In the genomic region with DNA sequence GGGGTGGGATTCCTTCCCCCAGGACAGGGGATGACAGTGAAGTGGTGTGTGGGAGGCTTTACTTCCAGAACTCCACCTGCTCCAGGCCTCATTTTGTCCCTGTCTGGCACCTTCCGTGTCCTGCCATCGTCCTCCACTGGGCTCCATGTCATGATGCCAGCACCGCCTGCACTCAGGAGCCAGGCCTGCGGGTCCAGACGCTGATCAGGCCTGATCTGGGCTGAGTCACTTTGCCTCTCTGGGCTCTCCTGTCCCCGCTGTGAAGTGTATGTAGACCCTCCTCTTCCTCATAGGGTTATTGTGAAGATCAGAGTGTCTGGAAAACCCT, we compare ENCODE assay signal across 22 cellular contexts. TPM values are rescaled to one million over a fixed set of nuclear protein-coding genes. Genes with fewer than 3 reads are reported as not detected.
"Had no signal": no experiment of that assay in that cellular context is flagged by ENCODE, and none has a peak within 500 bp of the region (broad histone marks: within the 10 kb centered on the region; RNA-seq: fewer than 3 reads in every experiment).

No MANE protein-coding gene starts in this region.

- H3K4me3 ChIP-seq: body of pancreas, colonic mucosa, hepatocyte, tibial nerve had no signal

- H2AFZ ChIP-seq: hepatocyte had no signal

- ATAC-seq: activated CD8-positive, alpha-beta memory T cell treated with anti-CD3 and anti-CD28 coated beads, Interleukin-2, amount 10 ng/mL, durations not matched to agents 7 days and 5 days; body of pancreas; gastroesophageal sphincter; naive thymus-derived CD8-positive, alpha-beta T cell had no signal

- H3K79me2 ChIP-seq: hepatocyte had no signal

- H3K27ac Mint-ChIP-seq: activated CD4-positive, alpha-beta memory T cell treated with anti-CD3 and anti-CD28 coated beads, Interleukin-2, amount 10 ng/mL, durations not matched to agents 7 days and 5 days; activated CD8-positive, alpha-beta memory T cell treated with anti-CD3 and anti-CD28 coated beads, Interleukin-2, amount 10 ng/mL, durations not matched to agents 7 days and 5 days; activated naive CD8-positive, alpha-beta T cell treated with anti-CD3 and anti-CD28 coated beads, Interleukin-2, amount 10 ng/mL, durations not matched to agents 7 days and 5 days; progenitor cell of endocrine pancreas had no signal

- H3K4me2 ChIP-seq: hepatocyte had no signal

- H3K4me1 ChIP-seq: colonic mucosa had no signal

- H3K27ac ChIP-seq: colonic mucosa, hepatocyte had no signal

- H3K27me3 Mint-ChIP-seq: activated CD4-positive, alpha-beta memory T cell treated with anti-CD3 and anti-CD28 coated beads, Interleukin-2, amount 10 ng/mL, durations not matched to agents 7 days and 5 days; activated CD8-positive, alpha-beta memory T cell treated with anti-CD3 and anti-CD28 coated beads, Interleukin-2, amount 10 ng/mL, durations not matched to agents 7 days and 5 days; activated naive CD8-positive, alpha-beta T cell treated with anti-CD3 and anti-CD28 coated beads, Interleukin-2, amount 10 ng/mL, durations not matched to agents 7 days and 5 days; naive thymus-derived CD8-positive, alpha-beta T cell; progenitor cell of endocrine pancreas had no signal

- H3K36me3 ChIP-seq: colonic mucosa had no signal

- FAIRE-seq: endothelial cell of umbilical vein, urothelium cell line had no signal

- H3K27me3 ChIP-seq: body of pancreas, colonic mucosa, esophagus muscularis mucosa, gastroesophageal sphincter, hepatocyte, tibial nerve had no signal

- H3K9me3 ChIP-seq: body of pancreas, colonic mucosa, esophagus muscularis mucosa, gastroesophageal sphincter, tibial nerve had no signal

- H3K4me3 Mint-ChIP-seq: activated CD4-positive, alpha-beta memory T cell treated with anti-CD3 and anti-CD28 coated beads, Interleukin-2, amount 10 ng/mL, durations not matched to agents 7 days and 5 days; activated CD8-positive, alpha-beta memory T cell treated with anti-CD3 and anti-CD28 coated beads, Interleukin-2, amount 10 ng/mL, durations not matched to agents 7 days and 5 days; activated naive CD8-positive, alpha-beta T cell treated with anti-CD3 and anti-CD28 coated beads, Interleukin-2, amount 10 ng/mL, durations not matched to agents 7 days and 5 days; naive thymus-derived CD8-positive, alpha-beta T cell had no signal

- DNase-seq: activated CD4-positive, alpha-beta memory T cell treated with anti-CD3 and anti-CD28 coated beads, Interleukin-2, amount 10 ng/mL, durations not matched to agents 7 days and 5 days; activated CD4-positive, alpha-beta T cell treated with anti-CD3 and anti-CD28 coated beads for 48 hours; activated CD4-positive, CD25-positive, alpha-beta regulatory T cell; activated CD8-positive, alpha-beta memory T cell treated with anti-CD3 and anti-CD28 coated beads, Interleukin-2, amount 10 ng/mL, durations not matched to agents 7 days and 5 days; activated naive CD4-positive, alpha-beta T cell; activated naive CD8-positive, alpha-beta T cell treated with anti-CD3 and anti-CD28 coated beads, Interleukin-2, amount 10 ng/mL, durations not matched to agents 7 days and 5 days; amygdala; central memory CD4-positive, alpha-beta T cell; colonic mucosa; mesendoderm; naive thymus-derived CD8-positive, alpha-beta T cell; stimulated activated naive CD4-positive, alpha-beta T cell treated with Interleukin-2 at 50 U/mL for 16 hours; T-helper 1 cell; T-helper 9 cell had no signal

- H3K9me3 Mint-ChIP-seq: activated CD4-positive, alpha-beta memory T cell treated with anti-CD3 and anti-CD28 coated beads, Interleukin-2, amount 10 ng/mL, durations not matched to agents 7 days and 5 days; activated naive CD8-positive, alpha-beta T cell treated with anti-CD3 and anti-CD28 coated beads, Interleukin-2, amount 10 ng/mL, durations not matched to agents 7 days and 5 days; naive thymus-derived CD8-positive, alpha-beta T cell had no signal

RNA-seq across cellular contexts. Expression of gene TSKS, which starts 40.4 kb away (rescaled TPM):
- total RNA-seq: colonic mucosa, endothelial cell of umbilical vein, hepatocyte, progenitor cell of endocrine pancreas had no signal
- polyA plus RNA-seq: hepatocyte had no signal
